Comparison of ENCODE assay signal across 1 cellular context in genomic region chr1:11492235-11492634, GRCh38.
TF ChIP-seq lines count a peak whose summit lies in the region.

No MANE protein-coding gene starts in this region.

TF ChIP-seq in HepG2, 621 proteins besides CTCF, POLR2A, EP300 and RAD21:
- TF ChIP-seq UBTF (CRISPR knock-in tag; IDR thresholded peaks at IDR 0.05) (no peak), ONECUT2 (CRISPR knock-in tag; IDR thresholded peaks at IDR 0.05) (no peak), PHF21A (CRISPR knock-in tag; IDR thresholded peaks at IDR 0.05) (no peak), HINFP (CRISPR knock-in tag; IDR thresholded peaks at IDR 0.05; ENCODE audit: low read depth) (no peak), ZNF33B (CRISPR knock-in tag; IDR thresholded peaks at IDR 0.05) (no peak), ZNF781 (CRISPR knock-in tag; IDR thresholded peaks at IDR 0.05; ENCODE audit: borderline replicate concordance, not compliant biosample characterization) (no peak), ZNF317 (CRISPR knock-in tag; IDR thresholded peaks at IDR 0.05) (no peak), ZNF337 (CRISPR knock-in tag; IDR thresholded peaks at IDR 0.05; ENCODE audit: borderline replicate concordance, low read depth) (no peak), ZNF484 (CRISPR knock-in tag; IDR thresholded peaks at IDR 0.05; ENCODE audit: borderline replicate concordance, low read depth) (no peak), ZNF619 (CRISPR knock-in tag; IDR thresholded peaks at IDR 0.05) (no peak), MXD3 (CRISPR knock-in tag; IDR thresholded peaks at IDR 0.05) (no peak), KAT8 (CRISPR knock-in tag; IDR thresholded peaks at IDR 0.05) (no peak), ZC3H4 (CRISPR knock-in tag; IDR thresholded peaks at IDR 0.05; ENCODE audit: borderline replicate concordance) (no peak), ZBTB10 (CRISPR knock-in tag; IDR thresholded peaks at IDR 0.05; ENCODE audit: borderline replicate concordance) (no peak), SIX1 (CRISPR knock-in tag; IDR thresholded peaks at IDR 0.05; ENCODE audit: borderline replicate concordance) (no peak), NFRKB (IDR thresholded peaks at IDR 0.05) (no peak)
